In genomic region chr19:49224856-49225255, GRCh38 we compare ENCODE assay signal across 9 cellular contexts.
DNase-seq lines count a peak whose midpoint lies in the region; ATAC-seq and TF ChIP-seq lines count a peak whose summit lies in the region.
"Had no signal": no experiment of that assay in that cellular context is flagged by ENCODE, and none has a peak within 500 bp of the region (broad histone marks: within the 10 kb centered on the region; RNA-seq: fewer than 3 reads in every experiment).

No MANE protein-coding gene starts in this region.

- no peaks in the 10 kb centered on the region for H3K36me3 ChIP-seq in H7 (replicated peaks; ENCODE audit: control insufficient read depth, insufficient read depth, low read length)
- H3K36me3 ChIP-seq in testis (ENCODE audit: low read depth, missing control alignments): no peaks in the 10 kb centered on the region

- H3K4me1 Mint-ChIP-seq in CD4-positive, alpha-beta T cell (ENCODE audit: low read depth): peaks cover 7% of the 10 kb centered on the region
- peaks cover 10% of the 10 kb centered on the region for H3K4me1 Mint-ChIP-seq in activated CD8-positive, alpha-beta T cell treated with anti-CD3 and anti-CD28 coated beads, Interleukin-2, amount 10 ng/mL, durations not matched to agents 7 days and 5 days (ENCODE audit: low read depth)

- CTCF ChIA-PET in CD4-positive, alpha-beta T cell (lab: Charles Lee): no interaction called here
- CTCF ChIA-PET in activated CD8-positive, alpha-beta T cell treated with anti-CD3 and anti-CD28 coated beads, Interleukin-2, amount 10 ng/mL, durations not matched to agents 7 days and 5 days (lab: Charles Lee): interaction anchor here (0.6 to 3.8 kb wide), 26 partner anchors 9 to 346 kb away, joined by 3 to 19 read pairs (median 4); partner anchors contain the start of genes LIN7B and SLC6A16

- H3K27me3 Mint-ChIP-seq in CD4-positive, alpha-beta T cell: peaks cover 13% of the 10 kb centered on the region
- H3K27me3 Mint-ChIP-seq in activated CD8-positive, alpha-beta T cell treated with anti-CD3 and anti-CD28 coated beads, Interleukin-2, amount 10 ng/mL, durations not matched to agents 7 days and 5 days (ENCODE audit: low read depth): peaks cover 8% of the 10 kb centered on the region

- H3K27me3 ChIP-seq in CD4-positive, alpha-beta T cell (ENCODE audit: control insufficient read depth, insufficient read depth, low read length): no peaks in the 10 kb centered on the region
- no peaks in the 10 kb centered on the region for H3K27me3 ChIP-seq in H7 (ENCODE audit: control insufficient read depth, insufficient read depth, low read length)
- H3K27me3 ChIP-seq in testis: no peaks in the 10 kb centered on the region

- H3K27ac ChIP-seq in CD4-positive, alpha-beta T cell (ENCODE audit: low read depth, low read length): no peak overlapping the region
- no peak overlapping the region for H3K27ac ChIP-seq in testis

- DNase-seq in CD4-positive, alpha-beta T cell: peak in 2 of 10 experiments; percentile 11 to 17
- peak; percentile 70 for DNase-seq in H7
- DNase-seq in NCI-H446 treated with DMSO at 0.1 percent for 48 hours (lab: John Stamatoyannopoulos, UW): peak; percentile 8
- peak; percentile 59 for DNase-seq in activated CD8-positive, alpha-beta T cell treated with anti-CD3 and anti-CD28 coated beads, Interleukin-2, amount 10 ng/mL, durations not matched to agents 7 days and 5 days
- DNase-seq in hepatic stellate cell (ENCODE audit: low spot score): peak; percentile 68
- DNase-seq in testis: peak; percentile 58
- no peak for DNase-seq in ureter (ENCODE audit: low spot score)

- intact Hi-C loops in CD4-positive, alpha-beta T cell (cut with DNase I, micrococcal nuclease): loop anchor here in 1 of 2 experiments (5.0 to 10.0 kb wide), 2 partner anchors 167 to 360 kb away; partner anchors contain the start of genes NOSIP and PRRG2
- intact Hi-C loops in testis (cut with DNase I; ENCODE audit: low total_unique reads): no loop called here

- POLR2A ChIA-PET in CD4-positive, alpha-beta T cell (lab: Charles Lee): no interaction called here
- POLR2A ChIA-PET in activated CD8-positive, alpha-beta T cell treated with anti-CD3 and anti-CD28 coated beads, Interleukin-2, amount 10 ng/mL, durations not matched to agents 7 days and 5 days (lab: Charles Lee): no interaction called here

- H3K36me3 Mint-ChIP-seq in CD4-positive, alpha-beta T cell (ENCODE audit: low read depth): no peaks in the 10 kb centered on the region
- H3K36me3 Mint-ChIP-seq in activated CD8-positive, alpha-beta T cell treated with anti-CD3 and anti-CD28 coated beads, Interleukin-2, amount 10 ng/mL, durations not matched to agents 7 days and 5 days (ENCODE audit: low read depth): no peaks in the 10 kb centered on the region

- H3K27ac Mint-ChIP-seq in CD4-positive, alpha-beta T cell: no peak overlapping the region
- H3K27ac Mint-ChIP-seq in activated CD8-positive, alpha-beta T cell treated with anti-CD3 and anti-CD28 coated beads, Interleukin-2, amount 10 ng/mL, durations not matched to agents 7 days and 5 days: no peak overlapping the region
- H3K27ac Mint-ChIP-seq: IgD-negative memory B cell had no signal

- no peaks in the 10 kb centered on the region for H3K9me3 Mint-ChIP-seq in CD4-positive, alpha-beta T cell
- no peaks in the 10 kb centered on the region for H3K9me3 Mint-ChIP-seq in activated CD8-positive, alpha-beta T cell treated with anti-CD3 and anti-CD28 coated beads, Interleukin-2, amount 10 ng/mL, durations not matched to agents 7 days and 5 days (ENCODE audit: insufficient read depth)

- peak; percentile 43 for ATAC-seq in CD4-positive, alpha-beta T cell (ENCODE audit: poor library complexity)
- peak; percentile 59 for ATAC-seq in activated CD8-positive, alpha-beta T cell treated with anti-CD3 and anti-CD28 coated beads, Interleukin-2, amount 10 ng/mL, durations not matched to agents 7 days and 5 days
- no peak for ATAC-seq in GM21619 (IDR thresholded peaks at IDR 0.05; ENCODE audit: unreplicated experiment)

- no peak for TF ChIP-seq CTCF in CD4-positive, alpha-beta T cell (IDR thresholded peaks at IDR 0.05)
- peak in 2 of 3 experiments; percentile 22 to 31 for TF ChIP-seq CTCF in testis (IDR thresholded peaks at IDR 0.05)

- no peaks in the 10 kb centered on the region for H3K4me1 ChIP-seq in testis

- H3K4me3 ChIP-seq in H7 (ENCODE audit: insufficient read depth, low read depth, low read length) (no peak overlapping the region), testis (no peak overlapping the region)

- no peak overlapping the region for H3K4me3 Mint-ChIP-seq in CD4-positive, alpha-beta T cell
- no peak overlapping the region for H3K4me3 Mint-ChIP-seq in activated CD8-positive, alpha-beta T cell treated with anti-CD3 and anti-CD28 coated beads, Interleukin-2, amount 10 ng/mL, durations not matched to agents 7 days and 5 days
- H3K4me3 Mint-ChIP-seq: IgD-negative memory B cell had no signal

- H3K9me3 ChIP-seq in CD4-positive, alpha-beta T cell (ENCODE audit: control insufficient read depth, low read length): no peaks in the 10 kb centered on the region
- H3K9me3 ChIP-seq in testis: no peaks in the 10 kb centered on the region

- 36 to 67% methylated on average over 8 of the region's 8 CpGs for WGBS in testis, 2 donors

- TF ChIP-seq POLR2A in testis (IDR thresholded peaks at IDR 0.05): no peak
